In genomic region chr11:96474263-96474662, GRCh38 we compare ENCODE assay signal across 14 cellular contexts.
DNase-seq lines count a peak whose midpoint lies in the region; ATAC-seq and TF ChIP-seq lines count a peak whose summit lies in the region.
"Had no signal": no experiment of that assay in that cellular context is flagged by ENCODE, and none has a peak within 500 bp of the region (broad histone marks: within the 10 kb centered on the region; RNA-seq: fewer than 3 reads in every experiment).

No MANE protein-coding gene starts in this region.

- H3K9me3 ChIP-seq in mammary epithelial cell (replicated peaks; ENCODE audit: insufficient read depth, low read length): no peaks in the 10 kb centered on the region
- peaks cover 4 to 26% of the 10 kb centered on the region in 2 donors for H3K9me3 ChIP-seq in breast epithelium
- no peaks in the 10 kb centered on the region for H3K9me3 ChIP-seq in RWPE2 (ENCODE audit: severe bottlenecking)
- peaks cover 7 to 14% of the 10 kb centered on the region in 2 donors for H3K9me3 ChIP-seq in transverse colon

- TF ChIP-seq CTCF in mammary epithelial cell (conservative IDR thresholded peaks at IDR 0.05 in 1 of 2, IDR thresholded peaks at IDR 0.05 in 1 of 2; ENCODE audit: extremely low read depth in 1 of 2, insufficient read depth in 1 of 2, low read depth in 1 of 2, low read length in 2 of 2): no peak
- no peak for TF ChIP-seq CTCF in breast epithelium (IDR thresholded peaks at IDR 0.05)
- TF ChIP-seq CTCF in RWPE2 (IDR thresholded peaks at IDR 0.05; ENCODE audit: poor library complexity, severe bottlenecking): no peak
- TF ChIP-seq CTCF in transverse colon (IDR thresholded peaks at IDR 0.05): no peak

- in situ Hi-C loops in mammary epithelial cell (cut with MboI; ENCODE audit: low sequenced_read_pairs in 2 of 2) (loop anchor here in 1 of 2 donors (25.0 kb wide), 1 partner anchor 313 kb away; no protein-coding TSS in a partner anchor), transverse colon (cut with MboI; ENCODE audit: low pct_ligation_motif_present in 1 of 4, low pct_unique_long_range_greater_than_20kb in 1 of 4, low sequenced_read_pairs in 3 of 4) (loop anchor here in 2 of 4 donors (25.0 kb wide), 1 partner anchor 663 kb away; no protein-coding TSS in a partner anchor)

- dilution Hi-C loops in mammary epithelial cell (cut with HindIII; ENCODE audit: low sequenced_read_pairs): no loop called here

- H3K27me3 ChIP-seq in mammary epithelial cell (ENCODE audit: insufficient read depth, low read length): no peaks in the 10 kb centered on the region
- no peaks in the 10 kb centered on the region for H3K27me3 ChIP-seq in breast epithelium
- no peaks in the 10 kb centered on the region for H3K27me3 ChIP-seq in RWPE2 (ENCODE audit: insufficient read depth, poor library complexity, severe bottlenecking)
- no peaks in the 10 kb centered on the region for H3K27me3 ChIP-seq in transverse colon
- H3K27me3 ChIP-seq: BLaER1 had no signal

- no peak for TF ChIP-seq EP300 in transverse colon (IDR thresholded peaks at IDR 0.05; ENCODE audit: low read depth)

- H3K4me1 ChIP-seq in mammary epithelial cell (ENCODE audit: insufficient read depth, low read length) (no peaks in the 10 kb centered on the region), breast epithelium (no peaks in the 10 kb centered on the region), RWPE2 (ENCODE audit: insufficient read depth, poor library complexity, severe bottlenecking) (no peaks in the 10 kb centered on the region), transverse colon (no peaks in the 10 kb centered on the region)
- H3K4me1 ChIP-seq: BLaER1 had no signal

- CTCF ChIA-PET in mammary epithelial cell (lab: Charles Lee; ENCODE audit: low non-redundant PET): no interaction called here

- H3K79me2 ChIP-seq in mammary epithelial cell (ENCODE audit: insufficient read depth, low read length): no peaks in the 10 kb centered on the region

- H2AFZ ChIP-seq in mammary epithelial cell (ENCODE audit: low read depth, low read length): no peak overlapping the region

- no peak overlapping the region for H3K4me2 ChIP-seq in mammary epithelial cell (ENCODE audit: insufficient read depth, low read depth, low read length)
- H3K4me2 ChIP-seq: BLaER1 had no signal

- no peak overlapping the region for H3K9ac ChIP-seq in mammary epithelial cell (ENCODE audit: insufficient read depth, low read length)
- H3K9ac ChIP-seq: BLaER1 had no signal

- no TSS peak for BruUV-seq in mammary epithelial cell (replicated peaks; lab: Mats Ljungman, UMichigan)

- H3K36me3 ChIP-seq in mammary epithelial cell (ENCODE audit: insufficient read depth, low read length): no peaks in the 10 kb centered on the region
- no peaks in the 10 kb centered on the region for H3K36me3 ChIP-seq in breast epithelium
- H3K36me3 ChIP-seq in RWPE2 (ENCODE audit: low read depth): no peaks in the 10 kb centered on the region
- no peaks in the 10 kb centered on the region for H3K36me3 ChIP-seq in transverse colon
- H3K36me3 ChIP-seq: BLaER1 had no signal

- no peak overlapping the region for H3K4me3 ChIP-seq in mammary epithelial cell (replicated peaks in 1 of 3; ENCODE audit: insufficient read depth in 1 of 3, low read depth in 2 of 3, low read length in 3 of 3)
- no peak overlapping the region for H3K4me3 ChIP-seq in breast epithelium
- no peak overlapping the region for H3K4me3 ChIP-seq in RWPE2 (ENCODE audit: severe bottlenecking)
- no peak overlapping the region for H3K4me3 ChIP-seq in transverse colon
- H3K4me3 ChIP-seq: BLaER1 had no signal

- ATAC-seq in RWPE2 (ENCODE audit: low read depth) (peak; percentile 23; the same call in 1 of the 3 replicates), esophagus mucosa (peak; percentile 46)
- ATAC-seq: CD8-positive, alpha-beta T cell had no signal

- intact Hi-C loops in mammary epithelial cell (cut with micrococcal nuclease) (no loop called here), breast epithelium (cut with DNase I; ENCODE audit: low total_unique reads) (no loop called here), transverse colon (cut with DNase I; ENCODE audit: low total_unique reads) (no loop called here)

- 38% methylated on average over 1 of the region's 1 CpG for WGBS in mammary epithelial cell (ENCODE audit: low coverage, missing lambda C conversion rate)
- 84 to 90% methylated on average over 1 of the region's 1 CpG for WGBS in transverse colon (ENCODE audit: low coverage in 1 of 2), 2 donors

- TF ChIP-seq POLR2A in breast epithelium (IDR thresholded peaks at IDR 0.05) (no peak), transverse colon (IDR thresholded peaks at IDR 0.05) (no peak)

- DNase-seq in mammary epithelial cell (peak; percentile 49), breast epithelium (ENCODE audit: low spot score in 2 of 2) (no peak), RWPE2 (ENCODE audit: low spot score) (no peak), renal cortical epithelial cell (ENCODE audit: low read depth) (peak; percentile 4), transverse colon (no peak), middle frontal gyrus (ENCODE audit: extremely low spot score, low spot score) (no peak), 8988T (no peak)
- DNase-seq: CD8-positive, alpha-beta T cell; DMS 273 treated with DMSO at 0.1 percent for 48 hours; GDM1; H9 had no signal

- no peaks in the 10 kb centered on the region for H4K20me1 ChIP-seq in mammary epithelial cell (ENCODE audit: insufficient read depth, low read length)
- H4K20me1 ChIP-seq: BLaER1 had no signal

- H3K27ac ChIP-seq in mammary epithelial cell (ENCODE audit: insufficient read depth, low read depth, low read length): no peak overlapping the region
- no peak overlapping the region for H3K27ac ChIP-seq in breast epithelium
- no peak overlapping the region for H3K27ac ChIP-seq in RWPE2 (ENCODE audit: poor library complexity, severe bottlenecking)
- no peak overlapping the region for H3K27ac ChIP-seq in transverse colon
- H3K27ac ChIP-seq: 22Rv1, BLaER1 had no signal

Comparison
In these comparisons a context has a peak if more than half of its experiments do, and no peak if none do; other contexts are left out.
1. DNase-seq: peak in mammary epithelial cell (single experiment) and renal cortical epithelial cell (single experiment); none in breast epithelium (0 of 2), RWPE2 (single experiment), transverse colon (single experiment), middle frontal gyrus (single experiment) and 8988T (single experiment).